23 cellular contexts compared by ENCODE assay signal in the genomic region with DNA sequence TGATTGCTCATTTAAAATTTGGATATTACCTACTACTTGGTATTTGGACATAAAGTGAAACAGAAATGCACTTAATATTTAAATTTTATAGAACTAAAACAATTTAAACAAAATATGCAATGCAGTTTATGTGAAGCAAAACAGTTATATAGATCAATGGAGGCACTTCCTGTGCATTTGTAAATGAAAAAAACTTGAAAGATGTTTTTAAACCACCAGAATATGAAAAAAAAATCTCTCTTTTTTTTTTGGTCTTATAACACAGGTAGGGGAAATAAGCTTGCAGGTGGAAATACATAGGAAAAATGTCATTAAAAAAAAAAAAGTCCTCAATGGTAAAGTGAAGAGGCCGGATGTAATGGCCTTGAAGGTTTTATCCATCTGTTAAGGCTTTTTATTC.
"Had no signal": no experiment of that assay in that cellular context is flagged by ENCODE, and none has a peak within 500 bp of the region (broad histone marks: within the 10 kb centered on the region; RNA-seq: fewer than 3 reads in every experiment).

No MANE protein-coding gene starts in this region.

- H3K9me3 ChIP-seq: neutrophil, transverse colon had no signal

- H2AFZ ChIP-seq: hepatocyte, parathyroid adenoma had no signal

- H3K36me3 ChIP-seq: neutrophil, transverse colon had no signal

- H3K79me2 ChIP-seq: hepatocyte, parathyroid adenoma had no signal

- H3K27ac ChIP-seq: hepatocyte, neutrophil, parathyroid adenoma, transverse colon had no signal

- ATAC-seq: activated CD8-positive, alpha-beta T cell treated with anti-CD3 and anti-CD28 coated beads, Interleukin-2, amount 10 ng/mL, durations not matched to agents 7 days and 5 days; esophagus mucosa; right cardiac atrium; stimulated activated effector memory CD8-positive, alpha-beta T cell treated with anti-CD3 and anti-CD28 coated beads, Interleukin-12 subunit alpha, Interleukin-12 subunit beta, amount 100 ng/mL, for 72 hours had no signal

- DNase-seq: activated CD4-positive, alpha-beta T cell treated with anti-CD3 and anti-CD28 coated beads for 1 hour; activated CD4-positive, alpha-beta T cell treated with anti-CD3 and anti-CD28 coated beads, Interleukin-2, amount 50 U/mL, for 1 hour; activated CD8-positive, alpha-beta T cell treated with anti-CD3 and anti-CD28 coated beads, Interleukin-2, amount 10 ng/mL, durations not matched to agents 7 days and 5 days; activated naive CD4-positive, alpha-beta T cell; activated T-cell treated with anti-CD3 and anti-CD28 coated beads, Interleukin-2, amount 50 U/mL, for 24 hours; caudate nucleus; effector memory CD4-positive, alpha-beta T cell; foreskin melanocyte; glutamatergic neuron; immature natural killer cell; kidney glomerular epithelial cell; left ventricle myocardium inferior; right cardiac atrium; stimulated activated CD4-positive, alpha-beta T cell treated with anti-CD3 and anti-CD28 coated beads, Interleukin-2, amount 100 ng/mL, for 24 hours; stimulated activated naive CD8-positive, alpha-beta T cell treated with anti-CD3 and anti-CD28 coated beads, Interleukin-15, amount 100 ng/mL, for 72 hours; T-helper 1 cell; transverse colon had no signal

- H3K27me3 ChIP-seq: hepatocyte, transverse colon had no signal

- H3K4me2 ChIP-seq: hepatocyte had no signal

- H3K4me1 ChIP-seq: parathyroid adenoma, transverse colon had no signal

- H3K4me3 ChIP-seq: hepatocyte, left ventricle myocardium inferior, skin epidermis, transverse colon had no signal

- H3K9ac ChIP-seq: parathyroid adenoma had no signal
